ENCODE assay signal across 8 cellular contexts in genomic region chr1:18597159-18598042, GRCh38. TPM values are rescaled to one million over a fixed set of nuclear protein-coding genes. Genes with fewer than 3 reads are reported as not detected.
DNase-seq lines count a peak whose midpoint lies in the region; ATAC-seq, FAIRE-seq and TF ChIP-seq lines count a peak whose summit lies in the region.

No MANE protein-coding gene starts in this region.

- no peaks in the 10 kb centered on the region for H3K9me3 ChIP-seq in A673 (ENCODE audit: low read depth, low read length, poor library complexity, severe bottlenecking)
- no peaks in the 10 kb centered on the region for H3K9me3 ChIP-seq in OCI-LY3 (ENCODE audit: insufficient read depth, low read length)
- H3K9me3 ChIP-seq in osteoblast (ENCODE audit: low read depth, low read length): no peaks in the 10 kb centered on the region
- H3K9me3 ChIP-seq in transverse colon: no peaks in the 10 kb centered on the region

- H3K27ac ChIP-seq in A673 (ENCODE audit: low read depth, low read length, poor library complexity, severe bottlenecking) (no peak overlapping the region), OCI-LY3 (ENCODE audit: low read length) (no peak overlapping the region), osteoblast (ENCODE audit: low read depth, low read length) (no peak overlapping the region), transverse colon (no peak overlapping the region)

- H3K4me1 ChIP-seq in A673 (ENCODE audit: insufficient read depth, low read length, poor library complexity, severe bottlenecking): peaks cover 10% of the 10 kb centered on the region
- H3K4me1 ChIP-seq in OCI-LY3 (ENCODE audit: low read length): no peaks in the 10 kb centered on the region
- no peaks in the 10 kb centered on the region for H3K4me1 ChIP-seq in osteoblast (ENCODE audit: insufficient read depth, low read length)
- peaks cover 0 to 6% (median 0%) of the 10 kb centered on the region in 4 donors for H3K4me1 ChIP-seq in transverse colon

- TF ChIP-seq POLR2A in GM12891 (IDR thresholded peaks at IDR 0.05; ENCODE audit: low read depth, low read length) (no peak), transverse colon (IDR thresholded peaks at IDR 0.05) (no peak)

- H3K79me2 ChIP-seq in OCI-LY3 (ENCODE audit: low read length) (no peaks in the 10 kb centered on the region), osteoblast (ENCODE audit: insufficient read depth, low read length) (no peaks in the 10 kb centered on the region)

- FAIRE-seq in GM12891 (lab: Jason Lieb, UNC): peak; percentile 64

- H3K4me2 ChIP-seq in OCI-LY3 (ENCODE audit: low read length): no peak overlapping the region
- no peak overlapping the region for H3K4me2 ChIP-seq in osteoblast (ENCODE audit: insufficient read depth, low read length)

- WGBS in transverse colon (ENCODE audit: low coverage in 1 of 2), 2 donors: 18 to 90% methylated on average over 2 to 20 of the region's 20 CpGs

- no TSS peak for BruUV-seq in A673 (replicated peaks; lab: Mats Ljungman, UMichigan)

- ATAC-seq in HG02870 (IDR thresholded peaks at IDR 0.05; ENCODE audit: unreplicated experiment): no peak

- DNase-seq in A673 (ENCODE audit: low spot score) (peak; percentile 70), GM12891 (ENCODE audit: insufficient read length, low spot score) (peak; percentile 48), fibroblast of the conjunctiva (ENCODE audit: low read depth) (peak; percentile 13), osteoblast (ENCODE audit: insufficient read length, low spot score, missing footprints) (peak; percentile 89), transverse colon (peak; percentile 54)
- peak; percentile 72 to 73 for DNase-seq in activated T-cell treated with anti-CD3 and anti-CD28 coated beads, Interleukin-2, amount 50 U/mL, for 48 hours

- H3K36me3 ChIP-seq in A673 (ENCODE audit: insufficient read depth, low read length, poor library complexity, severe bottlenecking) (no peaks in the 10 kb centered on the region), OCI-LY3 (replicated peaks; ENCODE audit: low read depth, low read length) (no peaks in the 10 kb centered on the region), osteoblast (ENCODE audit: insufficient read depth, low read length) (no peaks in the 10 kb centered on the region), transverse colon (no peaks in the 10 kb centered on the region)

- H3K27me3 ChIP-seq in A673 (replicated peaks; ENCODE audit: insufficient read depth, low read depth, low read length, poor library complexity): no peaks in the 10 kb centered on the region
- H3K27me3 ChIP-seq in OCI-LY3 (ENCODE audit: low read depth, low read length): peaks cover 3% of the 10 kb centered on the region; the same call in 1 of the 2 replicates
- H3K27me3 ChIP-seq in osteoblast (ENCODE audit: insufficient read depth, low read length): peaks cover 5% of the 10 kb centered on the region
- peaks cover 30% of the 10 kb centered on the region for H3K27me3 ChIP-seq in transverse colon

- H4K20me1 ChIP-seq in OCI-LY3 (ENCODE audit: insufficient read depth, low read length): no peaks in the 10 kb centered on the region
- H4K20me1 ChIP-seq in osteoblast (ENCODE audit: insufficient read depth, low read length): no peaks in the 10 kb centered on the region

- POLR2A ChIA-PET in A673 (lab: Charles Lee; ENCODE audit: low non-redundant PET): no interaction called here

- no peak overlapping the region for H3K9ac ChIP-seq in OCI-LY3 (ENCODE audit: low read length)

- H3K4me3 ChIP-seq in A673 (ENCODE audit: low read depth, low read length, poor library complexity, severe bottlenecking) (no peak overlapping the region), OCI-LY3 (ENCODE audit: low read length) (no peak overlapping the region), osteoblast (ENCODE audit: insufficient read depth, low read length) (no peak overlapping the region), transverse colon (no peak overlapping the region)

- H2AFZ ChIP-seq in OCI-LY3 (ENCODE audit: low read depth, low read length) (no peak overlapping the region), osteoblast (ENCODE audit: low read length) (no peak overlapping the region)

- CTCF ChIA-PET in A673 (lab: Charles Lee): interaction anchor here (0.5 to 2.0 kb wide), 10 partner anchors 8 to 641 kb away, joined by 3 to 14 read pairs (median 4); no protein-coding TSS in a partner anchor

- TF ChIP-seq CTCF in A673 (conservative IDR thresholded peaks at IDR 0.05; ENCODE audit: low read depth, low read length): peak; percentile 97
- TF ChIP-seq CTCF in OCI-LY3 (IDR thresholded peaks at IDR 0.05; ENCODE audit: low read depth, low read length): peak; percentile 66
- peak; percentile 94 for TF ChIP-seq CTCF in osteoblast (IDR thresholded peaks at IDR 0.05; ENCODE audit: extremely low read depth, low read depth, low read length)
- peak; percentile 89 to 94 (median 92) for TF ChIP-seq CTCF in transverse colon (IDR thresholded peaks at IDR 0.05)

- TF ChIP-seq EP300 in transverse colon (IDR thresholded peaks at IDR 0.05; ENCODE audit: low read depth): no peak

- intact Hi-C loops in A673 (cut with micrococcal nuclease; ENCODE audit: unreplicated experiment) (loop anchor here (1.0 kb wide), 3 partner anchors 84 to 278 kb away; no protein-coding TSS in a partner anchor), transverse colon (cut with DNase I; ENCODE audit: low total_unique reads) (loop anchor here (5.0 kb wide), 1 partner anchor 225 kb away; no protein-coding TSS in a partner anchor)

- in situ Hi-C loops in transverse colon (cut with MboI; ENCODE audit: low pct_ligation_motif_present in 1 of 4, low pct_unique_long_range_greater_than_20kb in 1 of 4, low sequenced_read_pairs in 3 of 4): loop anchor here in 2 of 4 donors (10.0 to 25.0 kb wide), 3 partner anchors 217 to 685 kb away; no protein-coding TSS in a partner anchor

TF ChIP-seq in GM12891, 5 proteins besides CTCF, POLR2A, EP300 and RAD21:
- TF ChIP-seq TAF1 (IDR thresholded peaks at IDR 0.05; ENCODE audit: low read depth, low read length) (no peak), PAX5 (IDR thresholded peaks at IDR 0.05; ENCODE audit: insufficient read depth, low read length, severe bottlenecking) (no peak)

RNA-seq across cellular contexts. Expression of gene PAX7, which starts 33.2 kb away (rescaled TPM):
- 29.8 and 36.5 TPM in 2 replicates for total RNA-seq in A673 (2021)
- polyA plus RNA-seq in GM12891 (2012; ENCODE audit: low read depth, missing spikeins): 0.01 TPM
- not detected in 2 replicates for total RNA-seq in osteoblast
- not detected for total RNA-seq in transverse colon

Comparison
In these comparisons a context has a peak if more than half of its experiments do, and no peak if none do; other contexts are left out.
1. DNase-seq: peak in every context shown above with its lines; median percentile 89 in osteoblast; 72 in activated T-cell treated with anti-CD3 and anti-CD28 coated beads, Interleukin-2, amount 50 U/mL, for 48 hours; 70 in A673; 54 in transverse colon; 48 in GM12891; 13 in fibroblast of the conjunctiva.
2. RNA of gene PAX7, which starts 33.2 kb away (total RNA-seq): 29.8 to 36.5 TPM in A673; not detected in osteoblast and not detected in transverse colon; every median in the first group is over 10 times any median in the second.
3. Peak in every context shown above with its lines, with median percentiles within 50 percentile points of each other: CTCF ChIP-seq.